Comparison of ENCODE assay signal across 8 cellular contexts in genomic region chr16:8961811-8962390, GRCh38. TPM values are rescaled to one million over a fixed set of nuclear protein-coding genes. Genes with fewer than 3 reads are reported as not detected.
DNase-seq lines count a peak whose midpoint lies in the region; ATAC-seq, FAIRE-seq and TF ChIP-seq lines count a peak whose summit lies in the region.

No MANE protein-coding gene starts in this region.

- H2AFZ ChIP-seq in keratinocyte (ENCODE audit: control insufficient read depth, low read length) = no peak overlapping the region

- peak overlapping the region; percentile 100 for H3K4me2 ChIP-seq in keratinocyte (ENCODE audit: control insufficient read depth, extremely low read depth, insufficient read depth, low read depth, low read length)

- peaks cover 41% of the 10 kb centered on the region for H4K20me1 ChIP-seq in keratinocyte (ENCODE audit: control insufficient read depth, extremely low read depth, insufficient read depth, low read length)

- peak overlapping the region; percentile 71 for H3K27ac ChIP-seq in keratinocyte (ENCODE audit: control insufficient read depth, insufficient read depth, low read length)
- no peak overlapping the region for H3K27ac ChIP-seq in thoracic aorta

- no peaks in the 10 kb centered on the region for H3K9me3 Mint-ChIP-seq in activated CD4-positive, alpha-beta T cell treated with anti-CD3 and anti-CD28 coated beads, Interleukin-2, amount 10 ng/mL, durations not matched to agents 7 days and 5 days
- no peaks in the 10 kb centered on the region for H3K9me3 Mint-ChIP-seq in activated T-helper 17 cell treated with anti-CD3 and anti-CD28 coated beads, Interleukin-2, amount 50 U/mL, for 72 hours

- peaks cover 62% of the 10 kb centered on the region for H3K79me2 ChIP-seq in keratinocyte (ENCODE audit: control insufficient read depth, insufficient read depth, low read length)

- peaks cover 11% of the 10 kb centered on the region for H3K36me3 Mint-ChIP-seq in activated CD4-positive, alpha-beta T cell treated with anti-CD3 and anti-CD28 coated beads, Interleukin-2, amount 10 ng/mL, durations not matched to agents 7 days and 5 days (ENCODE audit: low read depth)
- peaks cover 19% of the 10 kb centered on the region for H3K36me3 Mint-ChIP-seq in activated T-helper 17 cell treated with anti-CD3 and anti-CD28 coated beads, Interleukin-2, amount 50 U/mL, for 72 hours (ENCODE audit: low read depth)

- H3K9me3 ChIP-seq in keratinocyte (ENCODE audit: control insufficient read depth, low read depth, low read length) (no peaks in the 10 kb centered on the region), thoracic aorta (no peaks in the 10 kb centered on the region)

- peaks cover 10% of the 10 kb centered on the region for H3K9me1 ChIP-seq in keratinocyte (ENCODE audit: control insufficient read depth, extremely low read depth, insufficient read depth, low read length)

- H3K27ac Mint-ChIP-seq in activated CD4-positive, alpha-beta T cell treated with anti-CD3 and anti-CD28 coated beads, Interleukin-2, amount 10 ng/mL, durations not matched to agents 7 days and 5 days = peak overlapping the region; percentile 93
- peak overlapping the region; percentile 95 for H3K27ac Mint-ChIP-seq in activated T-helper 17 cell treated with anti-CD3 and anti-CD28 coated beads, Interleukin-2, amount 50 U/mL, for 72 hours

- POLR2A ChIA-PET in activated CD4-positive, alpha-beta T cell treated with anti-CD3 and anti-CD28 coated beads, Interleukin-2, amount 10 ng/mL, durations not matched to agents 7 days and 5 days (lab: Charles Lee) = no interaction called here

- no peaks in the 10 kb centered on the region for H3K27me3 ChIP-seq in keratinocyte (ENCODE audit: control insufficient read depth, extremely low read depth, insufficient read depth, low read length)
- H3K27me3 ChIP-seq in thoracic aorta (replicated peaks; ENCODE audit: insufficient read depth) = no peaks in the 10 kb centered on the region

- peaks cover 57% of the 10 kb centered on the region for H3K4me1 Mint-ChIP-seq in activated CD4-positive, alpha-beta T cell treated with anti-CD3 and anti-CD28 coated beads, Interleukin-2, amount 10 ng/mL, durations not matched to agents 7 days and 5 days
- peaks cover 52% of the 10 kb centered on the region for H3K4me1 Mint-ChIP-seq in activated T-helper 17 cell treated with anti-CD3 and anti-CD28 coated beads, Interleukin-2, amount 50 U/mL, for 72 hours

- peak overlapping the region; percentile 66 to 96 (median 94) for H3K4me3 ChIP-seq in keratinocyte (ENCODE audit: control insufficient read depth in 2 of 3, extremely low read depth in 1 of 3, insufficient read depth in 2 of 3, low read depth in 1 of 3, low read length in 3 of 3)
- peak overlapping the region; percentile 89 for H3K4me3 ChIP-seq in thoracic aorta

- H3K36me3 ChIP-seq in keratinocyte (ENCODE audit: control insufficient read depth in 2 of 2, extremely low read depth in 1 of 2, insufficient read depth in 2 of 2, low read length in 2 of 2) (peaks cover 0 to 3% of the 10 kb centered on the region in 2 experiments), thoracic aorta (no peaks in the 10 kb centered on the region)

- CTCF ChIA-PET in activated CD4-positive, alpha-beta T cell treated with anti-CD3 and anti-CD28 coated beads, Interleukin-2, amount 10 ng/mL, durations not matched to agents 7 days and 5 days (lab: Charles Lee) = interaction anchor here (1.5 kb wide), 1 partner anchor 14 kb away, joined by 5 read pairs; no protein-coding TSS in a partner anchor

- TF ChIP-seq CTCF in keratinocyte (optimal IDR thresholded peaks at IDR 0.05 in 1 of 3, IDR thresholded peaks at IDR 0.05 in 1 of 3, conservative IDR thresholded peaks at IDR 0.05 in 1 of 3; ENCODE audit: extremely low read depth in 1 of 3, insufficient read depth in 2 of 3, low read length in 3 of 3) (no peak), thoracic aorta (IDR thresholded peaks at IDR 0.05) (no peak)

- no peak for DNase-seq in activated CD4-positive, alpha-beta T cell treated with anti-CD3 and anti-CD28 coated beads, Interleukin-2, amount 10 ng/mL, durations not matched to agents 7 days and 5 days
- no peak for DNase-seq in activated CD4-positive, alpha-beta T cell treated with anti-CD3 and anti-CD28 coated beads for 1 hour
- no peak for DNase-seq in keratinocyte (ENCODE audit: low read depth, low spot score)
- no peak for DNase-seq in thoracic aorta (ENCODE audit: low spot score)
- no peak for DNase-seq in GM19240 (ENCODE audit: insufficient read length, low spot score)
- DNase-seq in pons (ENCODE audit: low spot score) = no peak

- dilution Hi-C loops in keratinocyte (cut with MboI; ENCODE audit: extremely low pct_ligation_motif_present, low sequenced_read_pairs) = no loop called here

- H3K4me1 ChIP-seq in keratinocyte (ENCODE audit: control insufficient read depth, extremely low read depth, insufficient read depth, low read length) (peaks cover 46% of the 10 kb centered on the region), thoracic aorta (ENCODE audit: control insufficient read depth in 1 of 2, low read depth in 2 of 2) (peaks cover 52 to 59% of the 10 kb centered on the region in 2 donors)

- H3K27me3 Mint-ChIP-seq in activated CD4-positive, alpha-beta T cell treated with anti-CD3 and anti-CD28 coated beads, Interleukin-2, amount 10 ng/mL, durations not matched to agents 7 days and 5 days = peaks cover 5% of the 10 kb centered on the region
- H3K27me3 Mint-ChIP-seq in activated T-helper 17 cell treated with anti-CD3 and anti-CD28 coated beads, Interleukin-2, amount 50 U/mL, for 72 hours = no peaks in the 10 kb centered on the region

- no peak for ATAC-seq in activated T-helper 17 cell treated with anti-CD3 and anti-CD28 coated beads, Interleukin-2, amount 50 U/mL, for 72 hours (replicated peaks)
- ATAC-seq in thoracic aorta (ENCODE audit: insufficient number of reproducible peaks, low FRiP score, low read depth) (no peak), GM18909 (IDR thresholded peaks at IDR 0.05; ENCODE audit: poor library complexity, unreplicated experiment) (no peak)

- FAIRE-seq in keratinocyte (lab: Jason Lieb, UNC) = no peak

- peak overlapping the region; percentile 97 for H3K4me3 Mint-ChIP-seq in activated CD4-positive, alpha-beta T cell treated with anti-CD3 and anti-CD28 coated beads, Interleukin-2, amount 10 ng/mL, durations not matched to agents 7 days and 5 days
- H3K4me3 Mint-ChIP-seq in activated T-helper 17 cell treated with anti-CD3 and anti-CD28 coated beads, Interleukin-2, amount 50 U/mL, for 72 hours = peak overlapping the region; percentile 99

- peak overlapping the region; percentile 83 for H3K9ac ChIP-seq in keratinocyte (ENCODE audit: control insufficient read depth, extremely low read depth, insufficient read depth, low read length)

RNA-seq across cellular contexts. Expression of gene USP7, which starts 1.8 kb away (rescaled TPM):
- total RNA-seq in activated CD4-positive, alpha-beta T cell treated with anti-CD3 and anti-CD28 coated beads, Interleukin-2, amount 10 ng/mL, durations not matched to agents 7 days and 5 days = 100 to 1,000 TPM; 157 to 160 TPM
- 100 to 1,000 TPM; 157 to 181 TPM for total RNA-seq in activated T-helper 17 cell treated with anti-CD3 and anti-CD28 coated beads, Interleukin-2, amount 50 U/mL, for 72 hours
- 25.4 to 63.4 TPM (median 36.5 TPM) in 3 replicates for polyA plus RNA-seq in keratinocyte
- polyA plus RNA-seq in keratinocyte (2011; ENCODE audit: low read depth) = 80.1 TPM
- polyA plus RNA-seq in keratinocyte (2011; cell fraction: cytosol; rRNA removed) = 15.9 and 22.6 TPM in 2 replicates
- 50.5 and 57.7 TPM in 2 replicates for polyA plus RNA-seq in keratinocyte (2011; cell fraction: nucleus; rRNA removed)
- 46.9 and 73.6 TPM in 2 replicates for polyA plus RNA-seq in keratinocyte (2012; ENCODE audit: low replicate concordance)
- polyA minus RNA-seq in keratinocyte = 83.1 to 405 TPM (median 130 TPM) in 3 replicates
- polyA minus RNA-seq in keratinocyte (2011; cell fraction: cytosol; rRNA and poly(A)+ RNA removed) = 13.6 TPM
- polyA minus RNA-seq in keratinocyte (2011; cell fraction: nucleus; rRNA and poly(A)+ RNA removed) = 48.7 and 98.8 TPM in 2 replicates
- 10 to 100 TPM; 61.2 to 93.8 TPM for total RNA-seq in thoracic aorta
